2 cellular contexts compared by ENCODE assay signal in genomic region chrX:1059576-1060561, GRCh38.
TF ChIP-seq lines count a peak whose summit lies in the region.

No MANE protein-coding gene starts in this region.

TF ChIP-seq in HEK293, 187 proteins besides CTCF, POLR2A, EP300 and RAD21 (continued from another document):
- TF ChIP-seq ZNF239 (tag by site-specific recombination; IDR thresholded peaks at IDR 0.05): no peak
- peak; percentile 86 for TF ChIP-seq YY1 (tag by site-specific recombination; IDR thresholded peaks at IDR 0.05)
- 0 out of 2 replicates have a peak, but pooled peaks have one; percentile 39 for TF ChIP-seq KLF8 (tag by site-specific recombination; IDR thresholded peaks at IDR 0.05)
- TF ChIP-seq ZSCAN5A (tag by site-specific recombination; IDR thresholded peaks at IDR 0.05): no peak
- no peak for TF ChIP-seq KLF10 (tag by site-specific recombination; IDR thresholded peaks at IDR 0.05)

TF ChIP-seq in H1, 55 proteins besides CTCF, POLR2A, EP300 and RAD21 (continued from another document):
- TF ChIP-seq CHD1 (IDR thresholded peaks at IDR 0.05; ENCODE audit: low read depth, low read length) (no peak), EGR1 (IDR thresholded peaks at IDR 0.05; ENCODE audit: borderline replicate concordance, low read depth, low read length) (no peak), EZH2 (IDR thresholded peaks at IDR 0.05; ENCODE audit: low read depth, low read length, severe bottlenecking) (no peak), GABPA (IDR thresholded peaks at IDR 0.05; ENCODE audit: borderline replicate concordance, insufficient read depth, low read length) (no peak), ASH2L (IDR thresholded peaks at IDR 0.05; ENCODE audit: low read length) (no peak), GTF2F1 (IDR thresholded peaks at IDR 0.05; ENCODE audit: borderline replicate concordance, low read depth, low read length) (no peak), POLR2AphosphoS5 (IDR thresholded peaks at IDR 0.05; ENCODE audit: low read depth, low read length) (peak; percentile 64; the same call in 1 of the 2 replicates), ZNF274 (IDR thresholded peaks at IDR 0.05; ENCODE audit: borderline replicate concordance, extremely low read depth, low read length) (no peak), SAP30 (IDR thresholded peaks at IDR 0.05; ENCODE audit: insufficient read depth, insufficient replicate concordance, low read length) (peak; percentile 91), TAF1 (IDR thresholded peaks at IDR 0.05; ENCODE audit: low read depth, low read length) (peak; percentile 52; the same call in 1 of the 2 replicates), YY1 (IDR thresholded peaks at IDR 0.05; ENCODE audit: low read depth, low read length) (peak; percentile 99)
